In genomic region chr12:52812749-52813148, GRCh38 we compare ENCODE assay signal across 25 cellular contexts. TPM values are rescaled to one million over a fixed set of nuclear protein-coding genes. Genes with fewer than 3 reads are reported as not detected.
"Had no signal": no experiment of that assay in that cellular context is flagged by ENCODE, and none has a peak within 500 bp of the region (broad histone marks: within the 10 kb centered on the region; RNA-seq: fewer than 3 reads in every experiment).

No MANE protein-coding gene starts in this region.

- H3K4me3 Mint-ChIP-seq: dendritic cell treated with granulocyte-macrophage colony-stimulating factor and Interleukin-4, amounts not matched to agents 40 ng/mL and 50 ng/mL, for 4 days; memory B cell; mesothelial cell of epicardium; natural killer cell; neural crest cell; stimulated activated naive CD8-positive, alpha-beta T cell treated with anti-CD3 and anti-CD28 coated beads, Interleukin-15, Interleukin-2, amounts not matched to agents 100 ng/mL and 50 ng/mL, for 24 hours had no signal

- H3K27ac ChIP-seq: gastrocnemius medialis, heart right ventricle, left ventricle myocardium inferior, lower lobe of right lung, tibial artery had no signal

- DNase-seq: cerebellar nuclear complex; gastrocnemius medialis; heart right ventricle; hypothalamus; left ventricle myocardium inferior; lower lobe of right lung; natural killer cell; right cardiac atrium; small intestine; stimulated activated CD4-positive, alpha-beta T cell treated with anti-CD3 and anti-CD28 coated beads, Interleukin-12 subunit alpha, Interleukin-12 subunit beta, amount 100 ng/mL, for 4 hours; tibial artery had no signal

- H3K27ac Mint-ChIP-seq: dendritic cell treated with granulocyte-macrophage colony-stimulating factor and Interleukin-4, amounts not matched to agents 40 ng/mL and 50 ng/mL, for 4 days; memory B cell; mesothelial cell of epicardium; natural killer cell; stimulated activated naive CD8-positive, alpha-beta T cell treated with anti-CD3 and anti-CD28 coated beads, Interleukin-15, Interleukin-2, amounts not matched to agents 100 ng/mL and 50 ng/mL, for 24 hours had no signal

- H3K4me1 ChIP-seq: gastrocnemius medialis, tibial artery had no signal

- H3K9me3 ChIP-seq: gastrocnemius medialis, heart right ventricle, left ventricle myocardium inferior, lower lobe of right lung, tibial artery had no signal

- ATAC-seq: gastrocnemius medialis, heart right ventricle, lower lobe of right lung, natural killer cell, right cardiac atrium had no signal

- H3K4me1 Mint-ChIP-seq: memory B cell, neural crest cell had no signal

- H3K27me3 Mint-ChIP-seq: stimulated activated naive CD8-positive, alpha-beta T cell treated with anti-CD3 and anti-CD28 coated beads, Interleukin-15, Interleukin-2, amounts not matched to agents 100 ng/mL and 50 ng/mL, for 24 hours had no signal

- H3K36me3 ChIP-seq: gastrocnemius medialis, heart right ventricle, left ventricle myocardium inferior, lower lobe of right lung, tibial artery had no signal

- H3K36me3 Mint-ChIP-seq: memory B cell, mesothelial cell of epicardium, natural killer cell had no signal

- FAIRE-seq: colon, islet of Langerhans, small intestine had no signal

- H3K4me3 ChIP-seq: gastrocnemius medialis, heart right ventricle, left ventricle myocardium inferior, lower lobe of right lung, tibial artery had no signal

- H3K9me3 Mint-ChIP-seq: dendritic cell treated with granulocyte-macrophage colony-stimulating factor and Interleukin-4, amounts not matched to agents 40 ng/mL and 50 ng/mL, for 4 days; memory B cell; mesothelial cell of epicardium; natural killer cell; neural crest cell; stimulated activated naive CD8-positive, alpha-beta T cell treated with anti-CD3 and anti-CD28 coated beads, Interleukin-15, Interleukin-2, amounts not matched to agents 100 ng/mL and 50 ng/mL, for 24 hours had no signal

RNA-seq across cellular contexts. Expression of gene KRT4, which starts 1.2 kb away (rescaled TPM):
- total RNA-seq: epithelial cell of proximal tubule, gastrocnemius medialis, heart right ventricle, left ventricle myocardium inferior, mucosa of gallbladder, myocyte, natural killer cell, neural crest cell, osteocyte, right cardiac atrium, temporal lobe had no signal

RNA-seq across cellular contexts. Expression of gene KRT3, which starts 16.8 kb away (rescaled TPM):
- total RNA-seq: fibroblast of lung, gastrocnemius medialis, heart right ventricle, left ventricle myocardium inferior, lower lobe of right lung, mucosa of gallbladder, myocyte, natural killer cell, neural crest cell, osteocyte, right cardiac atrium, temporal lobe, ureter had no signal
- polyA plus RNA-seq: fibroblast of lung, heart right ventricle, right cardiac atrium, small intestine had no signal

RNA-seq across cellular contexts. Expression of gene KRT79, which starts 21.4 kb away (rescaled TPM):
- total RNA-seq: epithelial cell of proximal tubule, fibroblast of lung, gastrocnemius medialis, heart right ventricle, left ventricle myocardium inferior, mesothelial cell of epicardium, mucosa of gallbladder, myocyte, neural crest cell, osteocyte, right cardiac atrium, temporal lobe, ureter had no signal
- polyA plus RNA-seq: fibroblast of lung had no signal

RNA-seq across cellular contexts. Expression of gene KRT76, which starts 35.6 kb away (rescaled TPM):
- total RNA-seq: epithelial cell of proximal tubule, fibroblast of lung, gastrocnemius medialis, heart right ventricle, left ventricle myocardium inferior, lower lobe of right lung, mesothelial cell of epicardium, mucosa of gallbladder, myocyte, natural killer cell, neural crest cell, osteocyte, right cardiac atrium, temporal lobe, ureter had no signal
- polyA plus RNA-seq: fibroblast of lung, heart right ventricle, right cardiac atrium, small intestine had no signal

RNA-seq across cellular contexts. Expression of gene KRT78, which starts 36.0 kb away (rescaled TPM):
- total RNA-seq: epithelial cell of proximal tubule, fibroblast of lung, gastrocnemius medialis, heart right ventricle, left ventricle myocardium inferior, lower lobe of right lung, mesothelial cell of epicardium, mucosa of gallbladder, myocyte, natural killer cell, neural crest cell, osteocyte, right cardiac atrium, temporal lobe, ureter had no signal
- polyA plus RNA-seq: fibroblast of lung had no signal
